ENCODE assay signal across 1 cellular context in the genomic region with DNA sequence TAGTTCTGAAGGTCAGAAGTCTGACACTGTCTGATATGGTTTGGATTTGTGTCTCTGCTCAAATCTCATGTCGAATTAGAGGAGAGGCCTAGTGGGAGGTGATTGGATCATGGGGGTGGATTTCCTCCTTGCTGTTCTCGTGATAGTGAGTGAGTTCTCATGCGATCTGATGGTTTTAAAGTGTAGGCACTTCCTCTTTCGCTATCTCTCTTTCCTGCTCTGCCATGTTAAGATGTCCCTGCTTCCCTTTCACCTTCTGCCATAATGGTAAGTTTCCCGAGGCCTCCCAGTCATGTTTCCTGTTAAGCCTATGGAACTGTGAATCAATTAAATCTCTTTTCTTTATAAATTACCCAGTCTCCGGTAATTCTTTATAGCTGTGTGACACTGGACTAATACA.
TF ChIP-seq lines count a peak whose summit lies in the region.

No MANE protein-coding gene starts in this region.

TF ChIP-seq in GM23338, 12 proteins besides CTCF, POLR2A, EP300 and RAD21 (continued from another document):
- TF ChIP-seq, protein P1, sequence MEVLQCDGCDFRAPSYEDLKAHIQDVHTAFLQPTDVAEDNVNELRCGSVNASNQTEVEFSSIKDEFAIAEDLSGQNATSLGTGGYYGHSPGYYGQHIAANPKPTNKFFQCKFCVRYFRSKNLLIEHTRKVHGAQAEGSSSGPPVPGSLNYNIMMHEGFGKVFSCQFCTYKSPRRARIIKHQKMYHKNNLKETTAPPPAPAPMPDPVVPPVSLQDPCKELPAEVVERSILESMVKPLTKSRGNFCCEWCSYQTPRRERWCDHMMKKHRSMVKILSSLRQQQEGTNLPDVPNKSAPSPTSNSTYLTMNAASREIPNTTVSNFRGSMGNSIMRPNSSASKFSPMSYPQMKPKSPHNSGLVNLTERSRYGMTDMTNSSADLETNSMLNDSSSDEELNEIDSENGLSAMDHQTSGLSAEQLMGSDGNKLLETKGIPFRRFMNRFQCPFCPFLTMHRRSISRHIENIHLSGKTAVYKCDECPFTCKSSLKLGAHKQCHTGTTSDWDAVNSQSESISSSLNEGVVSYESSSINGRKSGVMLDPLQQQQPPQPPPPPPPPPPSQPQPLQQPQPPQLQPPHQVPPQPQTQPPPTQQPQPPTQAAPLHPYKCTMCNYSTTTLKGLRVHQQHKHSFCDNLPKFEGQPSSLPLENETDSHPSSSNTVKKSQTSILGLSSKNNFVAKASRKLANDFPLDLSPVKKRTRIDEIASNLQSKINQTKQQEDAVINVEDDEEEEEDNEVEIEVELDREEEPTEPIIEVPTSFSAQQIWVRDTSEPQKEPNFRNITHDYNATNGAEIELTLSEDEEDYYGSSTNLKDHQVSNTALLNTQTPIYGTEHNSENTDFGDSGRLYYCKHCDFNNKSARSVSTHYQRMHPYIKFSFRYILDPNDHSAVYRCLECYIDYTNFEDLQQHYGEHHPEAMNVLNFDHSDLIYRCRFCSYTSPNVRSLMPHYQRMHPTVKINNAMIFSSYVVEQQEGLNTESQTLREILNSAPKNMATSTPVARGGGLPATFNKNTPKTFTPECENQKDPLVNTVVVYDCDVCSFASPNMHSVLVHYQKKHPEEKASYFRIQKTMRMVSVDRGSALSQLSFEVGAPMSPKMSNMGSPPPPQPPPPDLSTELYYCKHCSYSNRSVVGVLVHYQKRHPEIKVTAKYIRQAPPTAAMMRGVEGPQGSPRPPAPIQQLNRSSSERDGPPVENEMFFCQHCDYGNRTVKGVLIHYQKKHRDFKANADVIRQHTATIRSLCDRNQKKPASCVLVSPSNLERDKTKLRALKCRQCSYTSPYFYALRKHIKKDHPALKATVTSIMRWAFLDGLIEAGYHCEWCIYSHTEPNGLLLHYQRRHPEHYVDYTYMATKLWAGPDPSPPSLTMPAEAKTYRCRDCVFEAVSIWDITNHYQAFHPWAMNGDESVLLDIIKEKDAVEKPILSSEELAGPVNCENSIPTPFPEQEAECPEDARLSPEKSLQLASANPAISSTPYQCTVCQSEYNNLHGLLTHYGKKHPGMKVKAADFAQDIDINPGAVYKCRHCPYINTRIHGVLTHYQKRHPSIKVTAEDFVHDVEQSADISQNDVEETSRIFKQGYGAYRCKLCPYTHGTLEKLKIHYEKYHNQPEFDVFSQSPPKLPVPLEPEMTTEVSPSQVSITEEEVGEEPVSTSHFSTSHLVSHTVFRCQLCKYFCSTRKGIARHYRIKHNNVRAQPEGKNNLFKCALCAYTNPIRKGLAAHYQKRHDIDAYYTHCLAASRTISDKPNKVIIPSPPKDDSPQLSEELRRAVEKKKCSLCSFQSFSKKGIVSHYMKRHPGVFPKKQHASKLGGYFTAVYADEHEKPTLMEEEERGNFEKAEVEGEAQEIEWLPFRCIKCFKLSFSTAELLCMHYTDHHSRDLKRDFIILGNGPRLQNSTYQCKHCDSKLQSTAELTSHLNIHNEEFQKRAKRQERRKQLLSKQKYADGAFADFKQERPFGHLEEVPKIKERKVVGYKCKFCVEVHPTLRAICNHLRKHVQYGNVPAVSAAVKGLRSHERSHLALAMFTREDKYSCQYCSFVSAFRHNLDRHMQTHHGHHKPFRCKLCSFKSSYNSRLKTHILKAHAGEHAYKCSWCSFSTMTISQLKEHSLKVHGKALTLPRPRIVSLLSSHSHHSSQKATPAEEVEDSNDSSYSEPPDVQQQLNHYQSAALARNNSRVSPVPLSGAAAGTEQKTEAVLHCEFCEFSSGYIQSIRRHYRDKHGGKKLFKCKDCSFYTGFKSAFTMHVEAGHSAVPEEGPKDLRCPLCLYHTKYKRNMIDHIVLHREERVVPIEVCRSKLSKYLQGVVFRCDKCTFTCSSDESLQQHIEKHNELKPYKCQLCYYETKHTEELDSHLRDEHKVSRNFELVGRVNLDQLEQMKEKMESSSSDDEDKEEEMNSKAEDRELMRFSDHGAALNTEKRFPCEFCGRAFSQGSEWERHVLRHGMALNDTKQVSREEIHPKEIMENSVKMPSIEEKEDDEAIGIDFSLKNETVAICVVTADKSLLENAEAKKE (CRISPR knock-in tag; IDR thresholded peaks at IDR 0.05) = no peak
- TF ChIP-seq POLR2AphosphoS5 (IDR thresholded peaks at IDR 0.05; ENCODE audit: low read depth) (no peak), ZNF331 (CRISPR knock-in tag; IDR thresholded peaks at IDR 0.05; ENCODE audit: low read depth) (no peak), CREB1 (CRISPR knock-in tag; IDR thresholded peaks at IDR 0.05; ENCODE audit: low read depth) (no peak), NANOG (IDR thresholded peaks at IDR 0.05; ENCODE audit: borderline replicate concordance) (no peak), EZH2 (IDR thresholded peaks at IDR 0.05; ENCODE audit: low read depth, unreplicated experiment) (no peak)
- TF ChIP-seq, protein P2, sequence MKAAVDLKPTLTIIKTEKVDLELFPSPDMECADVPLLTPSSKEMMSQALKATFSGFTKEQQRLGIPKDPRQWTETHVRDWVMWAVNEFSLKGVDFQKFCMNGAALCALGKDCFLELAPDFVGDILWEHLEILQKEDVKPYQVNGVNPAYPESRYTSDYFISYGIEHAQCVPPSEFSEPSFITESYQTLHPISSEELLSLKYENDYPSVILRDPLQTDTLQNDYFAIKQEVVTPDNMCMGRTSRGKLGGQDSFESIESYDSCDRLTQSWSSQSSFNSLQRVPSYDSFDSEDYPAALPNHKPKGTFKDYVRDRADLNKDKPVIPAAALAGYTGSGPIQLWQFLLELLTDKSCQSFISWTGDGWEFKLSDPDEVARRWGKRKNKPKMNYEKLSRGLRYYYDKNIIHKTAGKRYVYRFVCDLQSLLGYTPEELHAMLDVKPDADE (IDR thresholded peaks at IDR 0.05) = no peak
